In genomic region chr15:38254065-38254883, GRCh38 we compare ENCODE assay signal across 8 cellular contexts. TPM values are rescaled to one million over a fixed set of nuclear protein-coding genes. Genes with fewer than 3 reads are reported as not detected.
DNase-seq lines count a peak whose midpoint lies in the region; ATAC-seq, FAIRE-seq and TF ChIP-seq lines count a peak whose summit lies in the region.

No MANE protein-coding gene starts in this region.

- peak; percentile 19 for DNase-seq in ELF-1 (ENCODE audit: low read depth, low spot score)
- DNase-seq in KBM-7 = peak; percentile 91
- peak; percentile 61 for DNase-seq in SIG-M5 treated with dmso at 0.1 percent for 504 hours (lab: John Stamatoyannopoulos, UW; ENCODE audit: unreplicated experiment)
- DNase-seq in bronchial epithelial cell (ENCODE audit: low read depth) = peak; percentile 85
- peak; percentile 70 for DNase-seq in islet precursor cell
- peak; percentile 33 for DNase-seq in stimulated activated CD4-positive, alpha-beta T cell treated with anti-CD3 and anti-CD28 coated beads, Interleukin-1b, Interleukin-23, amount 100 ng/mL, for 48 hours
- DNase-seq in GM19240 (ENCODE audit: insufficient read length, low spot score) = no peak

- peak; percentile 43 for ATAC-seq in GM21619 (IDR thresholded peaks at IDR 0.05; ENCODE audit: unreplicated experiment)

- H3K36me3 ChIP-seq in bronchial epithelial cell (ENCODE audit: control insufficient read depth, insufficient read depth, low read length) = no peaks in the 10 kb centered on the region

- H3K4me3 ChIP-seq in bronchial epithelial cell (ENCODE audit: low read depth, low read length) = peak overlapping the region; percentile 77

- no peak for FAIRE-seq in bronchial epithelial cell (lab: Jason Lieb, UNC)

- TF ChIP-seq CTCF in bronchial epithelial cell (IDR thresholded peaks at IDR 0.05; ENCODE audit: insufficient read depth, low read length, severe bottlenecking) = no peak

- in situ Hi-C loops in KBM-7 (cut with MboI; ENCODE audit: low pct_unique_long_range_greater_than_20kb, low sequenced_read_pairs) = no loop called here

- no peaks in the 10 kb centered on the region for H3K27me3 ChIP-seq in bronchial epithelial cell (ENCODE audit: control insufficient read depth, insufficient read depth, low read length)

RNA-seq across cellular contexts. Expression of gene SPRED1, which starts 1.6 kb away (rescaled TPM):
- 15.6 and 16.3 TPM in 2 replicates for total RNA-seq in bronchial epithelial cell
